ENCODE assay signal across 8 cellular contexts in genomic region chr15:101121511-101122090, GRCh38.
DNase-seq lines count a peak whose midpoint lies in the region; ATAC-seq and TF ChIP-seq lines count a peak whose summit lies in the region.

No MANE protein-coding gene starts in this region.

- H3K27ac ChIP-seq in foreskin keratinocyte (no peak overlapping the region), uterus (peak overlapping the region; percentile 76 to 79)

- intact Hi-C loops in uterus (cut with DNase I; ENCODE audit: low total_unique reads), result no loop called here

- DNase-seq in Ammon's horn (ENCODE audit: low spot score), result peak; percentile 68
- DNase-seq in MG63, result peak; percentile 66
- peak; percentile 52 for DNase-seq in activated T-cell treated with anti-CD3 and anti-CD28 coated beads, Interleukin-2, amount 50 U/mL, for 1 hour
- DNase-seq in foreskin keratinocyte, result no peak
- DNase-seq in uterus, result peak; percentile 55 to 67

- H3K36me3 ChIP-seq in MG63 (no peaks in the 10 kb centered on the region), neuron (ENCODE audit: insufficient read depth, low read length) (no peaks in the 10 kb centered on the region), uterus (no peaks in the 10 kb centered on the region)

- H3K4me1 ChIP-seq in foreskin keratinocyte, result no peaks in the 10 kb centered on the region
- H3K4me1 ChIP-seq in neuron (ENCODE audit: insufficient read depth, low read length), result peaks cover 20% of the 10 kb centered on the region
- peaks cover 0 to 6% of the 10 kb centered on the region in 2 donors for H3K4me1 ChIP-seq in uterus

- H2AFZ ChIP-seq in neuron (ENCODE audit: low read depth, low read length), result peak overlapping the region; percentile 62

- ATAC-seq in GM21360 (IDR thresholded peaks at IDR 0.05; ENCODE audit: unreplicated experiment) (peak; percentile 87), foreskin keratinocyte (peak; percentile 55), HG02884 (IDR thresholded peaks at IDR 0.05; ENCODE audit: unreplicated experiment) (no peak)

- peak in 1 of 2 donors; percentile 5 for TF ChIP-seq POLR2A in uterus (IDR thresholded peaks at IDR 0.05)

- no peaks in the 10 kb centered on the region for H3K27me3 ChIP-seq in MG63
- no peaks in the 10 kb centered on the region for H3K27me3 ChIP-seq in foreskin keratinocyte
- H3K27me3 ChIP-seq in neuron (ENCODE audit: insufficient read depth, low read length), result no peaks in the 10 kb centered on the region
- no peaks in the 10 kb centered on the region for H3K27me3 ChIP-seq in uterus

- H3K9me3 ChIP-seq in MG63 (no peaks in the 10 kb centered on the region), neuron (ENCODE audit: low read length) (no peaks in the 10 kb centered on the region), uterus (no peaks in the 10 kb centered on the region)

- TF ChIP-seq CTCF in foreskin keratinocyte (conservative IDR thresholded peaks at IDR 0.05), result peak; percentile 59
- peak in 1 of 4 experiments; percentile 28 for TF ChIP-seq CTCF in uterus (IDR thresholded peaks at IDR 0.05)

- H3K4me3 ChIP-seq in MG63 (no peak overlapping the region), neuron (ENCODE audit: low read length) (no peak overlapping the region), uterus (peak overlapping the region; percentile 3 to 12)

Comparison
In these comparisons a context has a peak if more than half of its experiments do, and no peak if none do; other contexts are left out.
1. DNase-seq: peak in Ammon's horn (single experiment), MG63 (single experiment), activated T-cell treated with anti-CD3 and anti-CD28 coated beads, Interleukin-2, amount 50 U/mL, for 1 hour (single experiment) and uterus (2 of 2); none in foreskin keratinocyte (0 of 2).
2. H3K4me3 ChIP-seq: peak in uterus (2 of 2); none in MG63 (single experiment) and neuron (single experiment).